In the genomic region with DNA sequence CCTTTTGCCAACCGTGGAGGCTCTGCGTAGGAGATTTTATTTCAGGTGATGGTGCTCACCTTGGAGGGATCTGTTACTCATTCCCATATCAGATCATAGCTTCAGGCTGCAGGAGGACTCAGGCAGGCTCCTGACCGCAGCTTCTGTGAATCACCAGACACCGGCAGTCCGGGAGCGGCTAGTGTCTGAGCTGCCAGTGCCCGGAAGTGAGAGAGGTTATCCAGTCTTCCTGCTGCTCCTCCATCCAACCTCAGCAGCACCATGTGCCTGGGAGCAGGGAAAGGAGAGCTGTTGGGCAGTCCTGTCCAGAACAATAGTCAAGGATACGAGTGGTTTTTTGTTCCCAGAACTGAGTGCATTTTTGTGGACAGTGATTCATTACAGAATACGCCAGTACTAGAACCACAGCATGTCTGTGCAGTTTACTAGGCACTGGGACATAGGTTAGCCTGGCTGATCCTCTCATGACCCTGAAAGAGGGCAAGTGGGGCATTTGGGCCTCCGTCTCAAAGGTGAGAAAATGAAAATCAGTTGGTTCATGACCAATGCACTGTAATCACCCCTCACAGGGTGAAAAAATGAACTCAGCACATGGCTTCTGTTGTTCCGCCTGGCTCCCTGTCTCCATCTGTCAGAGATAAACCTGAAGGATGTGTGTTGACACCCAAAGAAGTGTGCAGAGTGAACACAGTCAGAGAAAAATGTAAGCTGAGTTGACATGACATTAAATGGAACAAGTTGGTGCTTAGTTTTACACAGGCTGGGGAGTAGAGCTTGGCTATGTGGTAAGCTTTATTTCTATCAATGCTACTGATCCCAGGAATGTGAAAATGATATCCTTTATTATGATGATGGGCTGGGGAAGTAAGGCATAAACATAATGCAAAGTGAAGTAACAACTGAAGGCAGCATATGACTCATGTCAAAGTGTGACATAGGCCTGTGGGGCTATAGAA, we compare ENCODE assay signal across 9 cellular contexts. TPM values are rescaled to one million over a fixed set of nuclear protein-coding genes. Genes with fewer than 3 reads are reported as not detected.
A peak's percentile ranks its signal among the peaks of the same experiment; 100 is the strongest.
DNase-seq lines count a peak whose midpoint lies in the region; ATAC-seq and TF ChIP-seq lines count a peak whose summit lies in the region.
"Had no signal": no experiment of that assay in that cellular context is flagged by ENCODE, and none has a peak within 500 bp of the region (broad histone marks: within the 10 kb centered on the region; RNA-seq: fewer than 3 reads in every experiment).

No MANE protein-coding gene starts in this region.

- H3K27me3 Mint-ChIP-seq in HFFc6 (ENCODE audit: insufficient read depth) = no peaks in the 10 kb centered on the region; the same call in none of the 2 replicates

- H3K27ac ChIP-seq in right cardiac atrium (ENCODE audit: low read length) = peak overlapping the region; percentile 38
- peak overlapping the region; percentile 25 for H3K27ac ChIP-seq in thymus (ENCODE audit: low read depth)
- H3K27ac ChIP-seq in A673 (ENCODE audit: low read depth, low read length, poor library complexity, severe bottlenecking) = no peak overlapping the region

- no peaks in the 10 kb centered on the region for H3K9me3 Mint-ChIP-seq in HFFc6
- H3K9me3 Mint-ChIP-seq: activated naive CD4-positive, alpha-beta T cell treated with anti-CD3 and anti-CD28 coated beads, Interleukin-2, amount 50 U/mL, for 24 hours had no signal

- TF ChIP-seq CTCF in HFFc6 (IDR thresholded peaks at IDR 0.05) (no peak), A673 (conservative IDR thresholded peaks at IDR 0.05; ENCODE audit: low read depth, low read length) (no peak)

- peak overlapping the region; percentile 92 for H3K27ac Mint-ChIP-seq in HFFc6
- H3K27ac Mint-ChIP-seq: activated naive CD4-positive, alpha-beta T cell treated with anti-CD3 and anti-CD28 coated beads, Interleukin-2, amount 50 U/mL, for 24 hours had no signal

- H3K36me3 Mint-ChIP-seq in HFFc6 (ENCODE audit: low read depth) = peaks cover 10% of the 10 kb centered on the region; the same call in 1 of the 2 replicates
- H3K36me3 Mint-ChIP-seq: activated naive CD4-positive, alpha-beta T cell treated with anti-CD3 and anti-CD28 coated beads, Interleukin-2, amount 50 U/mL, for 24 hours had no signal

- DNase-seq in HFFc6 (peak; percentile 100), amniotic epithelial cell (ENCODE audit: low read depth) (peak; percentile 100), right cardiac atrium (no peak), DMS153 (lab: John Stamatoyannopoulos, UW) (no peak), A673 (ENCODE audit: low spot score) (no peak)

- intact Hi-C loops in right cardiac atrium (cut with DNase I) = loop anchor here in 1 of 4 donors (10.0 kb wide), 1 partner anchor 155 kb away; no protein-coding TSS in a partner anchor
- intact Hi-C loops in A673 (cut with micrococcal nuclease; ENCODE audit: unreplicated experiment) = no loop called here

- ATAC-seq in right cardiac atrium = peak; percentile 37 to 71
- ATAC-seq in GM21360 (IDR thresholded peaks at IDR 0.05; ENCODE audit: unreplicated experiment) = no peak

- 32% methylated on average over 11 of the region's 11 CpGs for WGBS in right cardiac atrium
- 76% methylated on average over 11 of the region's 11 CpGs for WGBS in thymus

- no peaks in the 10 kb centered on the region for H3K27me3 ChIP-seq in right cardiac atrium (ENCODE audit: control insufficient read depth, insufficient read depth)
- no peaks in the 10 kb centered on the region for H3K27me3 ChIP-seq in thymus (ENCODE audit: control insufficient read depth, insufficient read depth)
- H3K27me3 ChIP-seq in A673 (replicated peaks; ENCODE audit: insufficient read depth, low read depth, low read length, poor library complexity) = peaks cover 33% of the 10 kb centered on the region

- H3K9me3 ChIP-seq in right cardiac atrium (ENCODE audit: control insufficient read depth, low read length) (no peaks in the 10 kb centered on the region), thymus (ENCODE audit: control insufficient read depth) (no peaks in the 10 kb centered on the region), A673 (ENCODE audit: low read depth, low read length, poor library complexity, severe bottlenecking) (no peaks in the 10 kb centered on the region)

- peaks cover 98% of the 10 kb centered on the region for H3K4me1 Mint-ChIP-seq in HFFc6 (ENCODE audit: low read depth)
- H3K4me1 Mint-ChIP-seq: activated naive CD4-positive, alpha-beta T cell treated with anti-CD3 and anti-CD28 coated beads, Interleukin-2, amount 50 U/mL, for 24 hours had no signal

- no TSS peak for BruUV-seq in A673 (replicated peaks; lab: Mats Ljungman, UMichigan)

- H3K4me1 ChIP-seq in right cardiac atrium (ENCODE audit: control insufficient read depth, insufficient read depth, low read length) (peaks cover 17% of the 10 kb centered on the region), thymus (ENCODE audit: control insufficient read depth, insufficient read depth, low read length) (no peaks in the 10 kb centered on the region), A673 (ENCODE audit: insufficient read depth, low read length, poor library complexity, severe bottlenecking) (no peaks in the 10 kb centered on the region)

- no peak overlapping the region for H3K4me3 ChIP-seq in right cardiac atrium (ENCODE audit: low read length)
- no peak overlapping the region for H3K4me3 ChIP-seq in thymus (ENCODE audit: low read length)
- H3K4me3 ChIP-seq in A673 (ENCODE audit: low read depth, low read length, poor library complexity, severe bottlenecking) = no peak overlapping the region

- no peaks in the 10 kb centered on the region for H3K36me3 ChIP-seq in thymus (ENCODE audit: control insufficient read depth, insufficient read depth)
- H3K36me3 ChIP-seq in A673 (ENCODE audit: insufficient read depth, low read length, poor library complexity, severe bottlenecking) = no peaks in the 10 kb centered on the region

- POLR2A ChIA-PET in A673 (lab: Charles Lee; ENCODE audit: low non-redundant PET) = no interaction called here

- peak overlapping the region; percentile 79 for H3K4me3 Mint-ChIP-seq in HFFc6
- H3K4me3 Mint-ChIP-seq: activated naive CD4-positive, alpha-beta T cell treated with anti-CD3 and anti-CD28 coated beads, Interleukin-2, amount 50 U/mL, for 24 hours had no signal

- CTCF ChIA-PET in A673 (lab: Charles Lee) = no interaction called here

RNA-seq across cellular contexts. Expression of gene FHOD3, which starts 12.2 kb away (rescaled TPM):
- 10 to 100 TPM; 32.8 to 67.6 (median 61.4) TPM for total RNA-seq in HFFc6 (2021; fragmentation: NEBNext Ultra II Directional; extraction: Animal tissue kit (Norgen Biotek cat#: 25700))
- total RNA-seq in right cardiac atrium (100 to 1,000 TPM; 118 to 157 (median 142) TPM), A673 (2021) (0.26 and 0.34 TPM in 2 replicates)
- polyA plus RNA-seq in right cardiac atrium (118 TPM), thymus (4.1 TPM)
- total RNA-seq: T-helper 1 cell treated with Interleukin-12 subunit alpha and Interleukin-12 subunit beta and Interleukin-4 antibody, amounts not matched to agents 30 ng/mL and 1 ng/mL, for 36 hours had no signal

Comparison
In these comparisons a context has a peak if more than half of its experiments do, and no peak if none do; other contexts are left out.
1. DNase-seq: peak in HFFc6 (single experiment) and amniotic epithelial cell (single experiment); none in right cardiac atrium (0 of 3), DMS153 (single experiment) and A673 (single experiment).
2. RNA of gene FHOD3, which starts 12.2 kb away (total RNA-seq): 118 to 157 TPM in right cardiac atrium and 32.8 to 67.6 TPM in HFFc6; 0.26 to 0.34 TPM in A673; every median in the first group is over 10 times any median in the second.